ENCODE assay signal across 8 cellular contexts in the genomic region with DNA sequence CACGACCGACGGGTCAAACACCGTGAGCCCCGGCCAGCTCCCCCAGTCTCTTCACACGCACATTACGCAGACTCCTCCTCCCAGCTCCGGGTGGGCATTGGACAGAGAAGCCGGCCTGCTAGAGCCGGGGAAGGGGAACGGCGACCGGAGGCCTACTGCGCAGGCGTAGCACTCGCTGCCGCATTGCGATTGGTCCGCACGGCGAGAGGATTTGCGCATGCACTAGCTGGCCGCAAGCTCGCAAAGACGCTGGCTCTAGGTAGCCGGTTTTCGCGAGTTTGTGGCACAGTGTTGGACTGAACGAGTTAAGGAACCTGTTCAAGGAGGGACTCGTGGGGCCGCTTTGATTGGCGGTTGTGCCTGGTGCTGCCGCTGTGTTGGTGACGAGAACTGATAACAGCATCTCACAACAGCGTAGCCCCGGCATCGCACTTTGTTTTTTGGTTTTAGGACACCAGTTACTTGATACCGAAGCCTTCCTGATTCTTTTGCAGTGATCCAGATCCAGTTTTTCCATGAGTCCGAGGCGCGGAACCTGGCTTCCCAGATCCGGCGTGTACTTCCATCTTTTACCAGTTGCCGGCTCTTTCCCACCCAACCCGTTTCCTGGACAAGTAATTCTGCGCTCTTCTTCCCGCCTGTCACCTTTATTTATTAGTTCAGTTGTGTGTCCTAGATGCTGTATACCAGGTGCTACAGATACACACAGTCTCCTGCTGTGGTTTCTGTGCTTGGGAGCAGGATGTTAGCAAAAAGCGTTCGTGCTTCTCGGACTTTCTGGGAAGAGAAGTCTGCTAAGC. TPM values are rescaled to one million over a fixed set of nuclear protein-coding genes. Genes with fewer than 3 reads are reported as not detected.
DNase-seq lines count a peak whose midpoint lies in the region; ATAC-seq and TF ChIP-seq lines count a peak whose summit lies in the region.

A gene (minus strand): TSS at position 139 of the 800 bp plus-strand sequence. CDS start 185 bp downstream, outside the sequence.

- no peaks in the 10 kb centered on the region for H3K36me3 ChIP-seq in SU-DHL-6 (ENCODE audit: low read length)
- H3K36me3 ChIP-seq in thymus (ENCODE audit: control insufficient read depth, insufficient read depth), result no peaks in the 10 kb centered on the region

- no peaks in the 10 kb centered on the region for H3K9me3 Mint-ChIP-seq in activated naive CD8-positive, alpha-beta T cell treated with anti-CD3 and anti-CD28 coated beads, Interleukin-2, amount 10 ng/mL, durations not matched to agents 7 days and 5 days
- H3K9me3 Mint-ChIP-seq in osteocyte (ENCODE audit: unreplicated experiment), result peaks cover 5% of the 10 kb centered on the region

- H3K9ac ChIP-seq in SU-DHL-6 (ENCODE audit: low read length), result peak within 1 kb of the TSS; percentile 82

- peak within 1 kb of the TSS; percentile 95 for H3K27ac ChIP-seq in SU-DHL-6 (ENCODE audit: low read depth, low read length)
- H3K27ac ChIP-seq in thymus (ENCODE audit: low read depth), result peak within 1 kb of the TSS; percentile 96

- peaks cover 36% of the 10 kb centered on the region for H3K79me2 ChIP-seq in SU-DHL-6 (ENCODE audit: insufficient read depth, low read length)

- H3K27me3 Mint-ChIP-seq in activated naive CD8-positive, alpha-beta T cell treated with anti-CD3 and anti-CD28 coated beads, Interleukin-2, amount 10 ng/mL, durations not matched to agents 7 days and 5 days, result no peaks in the 10 kb centered on the region
- H3K27me3 Mint-ChIP-seq in osteocyte (ENCODE audit: unreplicated experiment), result no peaks in the 10 kb centered on the region

- no peaks in the 10 kb centered on the region for H3K9me2 ChIP-seq in SU-DHL-6 (replicated peaks; ENCODE audit: insufficient read depth, low read length)

- H3K9me3 ChIP-seq in SU-DHL-6 (ENCODE audit: insufficient read depth, low read length) (no peaks in the 10 kb centered on the region), thymus (ENCODE audit: control insufficient read depth) (no peaks in the 10 kb centered on the region)

- POLR2A ChIA-PET in activated naive CD8-positive, alpha-beta T cell treated with anti-CD3 and anti-CD28 coated beads, Interleukin-2, amount 10 ng/mL, durations not matched to agents 7 days and 5 days (lab: Charles Lee), result interaction anchor here (0.7 to 1.6 kb wide), 8 partner anchors 8 to 204 kb away, joined by 3 to 6 read pairs (median 4); no protein-coding TSS in a partner anchor

- H3F3A ChIP-seq in SU-DHL-6 (ENCODE audit: insufficient read depth), result peaks cover 11% of the 10 kb centered on the region; the same call in 1 of the 2 replicates

- WGBS in thymus, result under 1% methylated on average over 50 of the region's 50 CpGs

- H2AFZ ChIP-seq in SU-DHL-6 (ENCODE audit: low read depth, low read length, severe bottlenecking), result no peak within 1 kb of the TSS

- H3K27ac Mint-ChIP-seq in activated naive CD8-positive, alpha-beta T cell treated with anti-CD3 and anti-CD28 coated beads, Interleukin-2, amount 10 ng/mL, durations not matched to agents 7 days and 5 days, result peak within 1 kb of the TSS; percentile 87
- peak within 1 kb of the TSS; percentile 98 for H3K27ac Mint-ChIP-seq in osteocyte (ENCODE audit: unreplicated experiment)

- DNase-seq in GM10266 (ENCODE audit: extremely low spot score), result peak; percentile 80
- DNase-seq in NCI-H128 (lab: John Stamatoyannopoulos, UW; ENCODE audit: unreplicated experiment), result peak; percentile 75
- peak; percentile 85 for DNase-seq in activated naive CD8-positive, alpha-beta T cell treated with anti-CD3 and anti-CD28 coated beads, Interleukin-2, amount 10 ng/mL, durations not matched to agents 7 days and 5 days
- DNase-seq in head of caudate nucleus, result peak; percentile 74 to 93 (median 86)
- peak; percentile 97 for DNase-seq in osteocyte (ENCODE audit: extremely low spot score, unreplicated experiment)

- peak within 1 kb of the TSS; percentile 92 for H3K4me3 Mint-ChIP-seq in activated naive CD8-positive, alpha-beta T cell treated with anti-CD3 and anti-CD28 coated beads, Interleukin-2, amount 10 ng/mL, durations not matched to agents 7 days and 5 days
- peak within 1 kb of the TSS; percentile 95 for H3K4me3 Mint-ChIP-seq in osteocyte (ENCODE audit: unreplicated experiment)

- peaks cover 19% of the 10 kb centered on the region for H3K4me1 Mint-ChIP-seq in activated naive CD8-positive, alpha-beta T cell treated with anti-CD3 and anti-CD28 coated beads, Interleukin-2, amount 10 ng/mL, durations not matched to agents 7 days and 5 days
- peaks cover 21% of the 10 kb centered on the region for H3K4me1 Mint-ChIP-seq in osteocyte (ENCODE audit: unreplicated experiment)

- H3K4me1 ChIP-seq in thymus (ENCODE audit: control insufficient read depth, insufficient read depth, low read length), result peaks cover 7% of the 10 kb centered on the region

- peak within 1 kb of the TSS; percentile 98 for H3K4me3 ChIP-seq in SU-DHL-6 (ENCODE audit: insufficient read depth, low read length, poor library complexity, severe bottlenecking)
- peak within 1 kb of the TSS; percentile 59 for H3K4me3 ChIP-seq in thymus (ENCODE audit: low read length)

- no peak for TF ChIP-seq CTCF in GM10266 (IDR thresholded peaks at IDR 0.05; ENCODE audit: control insufficient read depth, insufficient read depth, low read depth, missing control alignments)
- no peak for TF ChIP-seq CTCF in SU-DHL-6 (IDR thresholded peaks at IDR 0.05; ENCODE audit: insufficient read depth, low read length, poor library complexity, severe bottlenecking)
- no peak for TF ChIP-seq CTCF in osteocyte (IDR thresholded peaks at IDR 0.05)

- no peaks in the 10 kb centered on the region for H3K36me3 Mint-ChIP-seq in activated naive CD8-positive, alpha-beta T cell treated with anti-CD3 and anti-CD28 coated beads, Interleukin-2, amount 10 ng/mL, durations not matched to agents 7 days and 5 days
- H3K36me3 Mint-ChIP-seq in osteocyte (ENCODE audit: unreplicated experiment), result no peaks in the 10 kb centered on the region

- intact Hi-C loops in head of caudate nucleus (cut with DNase I), result no loop called here

- H3K4me2 ChIP-seq in SU-DHL-6 (ENCODE audit: low read depth, low read length, poor library complexity, severe bottlenecking), result peak within 1 kb of the TSS; percentile 91

- H4K20me1 ChIP-seq in SU-DHL-6 (ENCODE audit: low read depth, low read length), result no peaks in the 10 kb centered on the region

- ATAC-seq in HG02678 (IDR thresholded peaks at IDR 0.05; ENCODE audit: unreplicated experiment), result peak; percentile 92
- peak; percentile 94 for ATAC-seq in activated naive CD8-positive, alpha-beta T cell treated with anti-CD3 and anti-CD28 coated beads, Interleukin-2, amount 10 ng/mL, durations not matched to agents 7 days and 5 days (ENCODE audit: low read depth)

- H3K27me3 ChIP-seq in SU-DHL-6 (ENCODE audit: low read length), result no peaks in the 10 kb centered on the region
- no peaks in the 10 kb centered on the region for H3K27me3 ChIP-seq in thymus (ENCODE audit: control insufficient read depth, insufficient read depth)

RNA-seq across cellular contexts. Expression of the gene that starts here (rescaled TPM):
- total RNA-seq in activated naive CD8-positive, alpha-beta T cell treated with anti-CD3 and anti-CD28 coated beads, Interleukin-2, amount 10 ng/mL, durations not matched to agents 7 days and 5 days, result 10 to 100 TPM; 35.9 to 37.4 TPM
- 27.7 and 31.2 TPM in 2 replicates for total RNA-seq in osteocyte
- polyA plus RNA-seq in thymus, result 29.3 TPM

Comparison
In these comparisons a context has a peak if more than half of its experiments do, and no peak if none do; other contexts are left out.
1. Peak in every context shown above with its lines: DNase-seq, ATAC-seq, H3K4me3 ChIP-seq and H3K27ac ChIP-seq.